ENCODE assay signal across 8 cellular contexts in the genomic region with DNA sequence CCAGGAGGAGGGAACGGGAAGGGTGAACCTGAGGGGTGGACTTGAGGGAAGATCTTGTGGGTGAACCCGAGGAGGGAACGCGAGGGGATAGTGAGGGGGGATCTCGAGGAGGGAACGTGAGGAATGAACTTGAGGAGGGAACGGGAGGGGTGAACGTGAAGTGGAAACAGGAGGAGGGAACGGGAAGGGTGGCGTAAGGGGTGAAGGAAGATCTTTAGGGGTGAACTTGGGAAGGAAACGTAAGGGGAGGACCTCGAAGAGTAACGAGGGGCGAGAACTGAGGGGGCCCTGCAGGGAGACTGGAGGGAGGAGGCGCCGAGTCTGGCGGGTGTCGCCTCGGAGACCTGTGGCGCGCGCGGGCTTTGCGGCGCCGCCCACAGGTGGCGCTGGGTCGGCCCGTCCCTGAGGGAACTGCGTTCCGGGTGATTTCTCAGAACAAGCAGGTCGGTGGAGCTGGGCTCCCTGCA. TPM values are rescaled to one million over a fixed set of nuclear protein-coding genes. Genes with fewer than 3 reads are reported as not detected.
DNase-seq lines count a peak whose midpoint lies in the region; ATAC-seq and TF ChIP-seq lines count a peak whose summit lies in the region.

No MANE protein-coding gene starts in this region.

- in situ Hi-C loops in mammary epithelial cell (cut with MboI; ENCODE audit: low sequenced_read_pairs in 2 of 2), result no loop called here

- CTCF ChIA-PET in activated CD4-positive, alpha-beta T cell treated with anti-CD3 and anti-CD28 coated beads for 36 hours (lab: Charles Lee), result interaction anchor here (0.6 to 1.3 kb wide), 3 partner anchors 9 to 81 kb away, joined by 4 to 5 read pairs (median 4); no protein-coding TSS in a partner anchor
- CTCF ChIA-PET in mammary epithelial cell (lab: Charles Lee; ENCODE audit: low non-redundant PET), result no interaction called here

- H3K27ac ChIP-seq in HUES64 (ENCODE audit: low read depth, low read length), result no peak overlapping the region
- no peak overlapping the region for H3K27ac ChIP-seq in mammary epithelial cell (ENCODE audit: insufficient read depth, low read depth, low read length)
- no peak overlapping the region for H3K27ac ChIP-seq in muscle layer of duodenum (ENCODE audit: low read length)
- no peak overlapping the region for H3K27ac ChIP-seq in Karpas-422 (ENCODE audit: low read length)

- BruUV-seq in mammary epithelial cell (replicated peaks; lab: Mats Ljungman, UMichigan), result no TSS peak

- H3K4me2 ChIP-seq in mammary epithelial cell (ENCODE audit: insufficient read depth, low read depth, low read length) (no peak overlapping the region), Karpas-422 (ENCODE audit: low read depth, low read length, poor library complexity, severe bottlenecking) (no peak overlapping the region)

- H3K27ac Mint-ChIP-seq in activated CD4-positive, alpha-beta T cell treated with anti-CD3 and anti-CD28 coated beads for 36 hours, result peak overlapping the region; percentile 21

- no peaks in the 10 kb centered on the region for H4K20me1 ChIP-seq in mammary epithelial cell (ENCODE audit: insufficient read depth, low read length)
- no peaks in the 10 kb centered on the region for H4K20me1 ChIP-seq in Karpas-422 (ENCODE audit: insufficient read depth, low read depth, low read length)

- peak overlapping the region; percentile 39 for H2AFZ ChIP-seq in mammary epithelial cell (ENCODE audit: low read depth, low read length)
- H2AFZ ChIP-seq in Karpas-422 (ENCODE audit: low read length), result no peak overlapping the region

- H3K79me2 ChIP-seq in mammary epithelial cell (ENCODE audit: insufficient read depth, low read length), result no peaks in the 10 kb centered on the region
- H3K79me2 ChIP-seq in Karpas-422 (ENCODE audit: low read length), result no peaks in the 10 kb centered on the region

- peak overlapping the region; percentile 80 for H3K9ac ChIP-seq in HUES64 (ENCODE audit: low read depth, low read length)
- H3K9ac ChIP-seq in mammary epithelial cell (ENCODE audit: insufficient read depth, low read length), result no peak overlapping the region
- no peak overlapping the region for H3K9ac ChIP-seq in Karpas-422 (ENCODE audit: low read length)

- peak overlapping the region; percentile 46 for H3K4me3 Mint-ChIP-seq in activated CD4-positive, alpha-beta T cell treated with anti-CD3 and anti-CD28 coated beads for 36 hours

- under 1% methylated on average over 32 of the region's 32 CpGs for WGBS in HUES64
- 2% methylated on average over 19 of the region's 32 CpGs for WGBS in mammary epithelial cell (ENCODE audit: low coverage, missing lambda C conversion rate)

- H3K27me3 ChIP-seq in HUES64 (ENCODE audit: insufficient read depth, low read length), result peaks cover 27% of the 10 kb centered on the region
- H3K27me3 ChIP-seq in mammary epithelial cell (ENCODE audit: insufficient read depth, low read length), result peaks cover 7% of the 10 kb centered on the region
- H3K27me3 ChIP-seq in muscle layer of duodenum (ENCODE audit: low read depth, low read length), result no peaks in the 10 kb centered on the region
- H3K27me3 ChIP-seq in Karpas-422 (ENCODE audit: low read length), result no peaks in the 10 kb centered on the region

- no peaks in the 10 kb centered on the region for H3K36me3 ChIP-seq in HUES64 (ENCODE audit: insufficient read depth, low read length)
- H3K36me3 ChIP-seq in mammary epithelial cell (ENCODE audit: insufficient read depth, low read length), result no peaks in the 10 kb centered on the region
- H3K36me3 ChIP-seq in muscle layer of duodenum (ENCODE audit: control insufficient read depth in 1 of 2, insufficient read depth in 2 of 2, low read length in 2 of 2), result no peaks in the 10 kb centered on the region
- H3K36me3 ChIP-seq in Karpas-422 (ENCODE audit: insufficient read depth, low read length), result no peaks in the 10 kb centered on the region

- TF ChIP-seq CTCF in mammary epithelial cell (conservative IDR thresholded peaks at IDR 0.05 in 1 of 2, IDR thresholded peaks at IDR 0.05 in 1 of 2; ENCODE audit: extremely low read depth in 1 of 2, insufficient read depth in 1 of 2, low read depth in 1 of 2, low read length in 2 of 2), result peak in 1 of 2 donors; percentile 22

- POLR2A ChIA-PET in activated CD4-positive, alpha-beta T cell treated with anti-CD3 and anti-CD28 coated beads for 36 hours (lab: Charles Lee), result no interaction called here

- H3K36me3 Mint-ChIP-seq in activated CD4-positive, alpha-beta T cell treated with anti-CD3 and anti-CD28 coated beads for 36 hours (ENCODE audit: low read depth), result no peaks in the 10 kb centered on the region

- H3K4me1 ChIP-seq in HUES64 (ENCODE audit: insufficient read depth, low read length) (peaks cover 8% of the 10 kb centered on the region), mammary epithelial cell (ENCODE audit: insufficient read depth, low read length) (no peaks in the 10 kb centered on the region), muscle layer of duodenum (ENCODE audit: control insufficient read depth in 1 of 2, insufficient read depth in 2 of 2, low read length in 2 of 2) (peaks cover 0 to 13% of the 10 kb centered on the region in 2 donors), Karpas-422 (ENCODE audit: low read length) (no peaks in the 10 kb centered on the region)

- intact Hi-C loops in activated CD4-positive, alpha-beta T cell treated with anti-CD3 and anti-CD28 coated beads for 36 hours (cut with DNase I, micrococcal nuclease), result no loop called here
- intact Hi-C loops in mammary epithelial cell (cut with micrococcal nuclease), result no loop called here
- intact Hi-C loops in posterior vena cava (cut with DNase I), result no loop called here

- peak; percentile 47 for DNase-seq in activated CD4-positive, alpha-beta T cell treated with anti-CD3 and anti-CD28 coated beads for 36 hours
- no peak for DNase-seq in activated CD4-positive, alpha-beta T cell treated with anti-CD3 and anti-CD28 coated beads, Interleukin-2, amount 50 U/mL, for 4 hours
- no peak for DNase-seq in mammary epithelial cell
- DNase-seq in posterior vena cava (ENCODE audit: low spot score), result no peak
- no peak for DNase-seq in Karpas-422
- DNase-seq in KG1 (lab: John Stamatoyannopoulos, UW), result no peak

- no peaks in the 10 kb centered on the region for H3K9me3 Mint-ChIP-seq in activated CD4-positive, alpha-beta T cell treated with anti-CD3 and anti-CD28 coated beads for 36 hours (ENCODE audit: low read depth)

- no peaks in the 10 kb centered on the region for H3K9me2 ChIP-seq in Karpas-422 (replicated peaks; ENCODE audit: insufficient read depth, low read length)

- H3K27me3 Mint-ChIP-seq in activated CD4-positive, alpha-beta T cell treated with anti-CD3 and anti-CD28 coated beads for 36 hours, result peaks cover 37% of the 10 kb centered on the region

- peaks cover 7% of the 10 kb centered on the region for H3K4me1 Mint-ChIP-seq in activated CD4-positive, alpha-beta T cell treated with anti-CD3 and anti-CD28 coated beads for 36 hours

- H3K4me3 ChIP-seq in HUES64 (ENCODE audit: low read length), result peak overlapping the region; percentile 68
- H3K4me3 ChIP-seq in mammary epithelial cell (replicated peaks in 1 of 3; ENCODE audit: insufficient read depth in 1 of 3, low read depth in 2 of 3, low read length in 3 of 3), result no peak overlapping the region
- peak overlapping the region; percentile 41 to 56 for H3K4me3 ChIP-seq in muscle layer of duodenum (ENCODE audit: low read depth in 1 of 2, low read length in 2 of 2)
- H3K4me3 ChIP-seq in Karpas-422 (ENCODE audit: low read length), result no peak overlapping the region

- dilution Hi-C loops in mammary epithelial cell (cut with HindIII; ENCODE audit: low sequenced_read_pairs), result no loop called here

- H3K9me3 ChIP-seq in HUES64 (ENCODE audit: insufficient read depth, low read depth, low read length) (no peaks in the 10 kb centered on the region), mammary epithelial cell (replicated peaks; ENCODE audit: insufficient read depth, low read length) (peaks cover 5% of the 10 kb centered on the region), muscle layer of duodenum (ENCODE audit: control insufficient read depth in 1 of 2, low read length in 2 of 2) (no peaks in the 10 kb centered on the region), Karpas-422 (ENCODE audit: low read length) (no peaks in the 10 kb centered on the region)

- ATAC-seq in activated CD4-positive, alpha-beta T cell treated with anti-CD3 and anti-CD28 coated beads for 36 hours, result peak; percentile 65

RNA-seq across cellular contexts. Expression of gene MYO3A, which starts 0.7 kb away (rescaled TPM):
- not detected for total RNA-seq in activated CD4-positive, alpha-beta T cell treated with anti-CD3 and anti-CD28 coated beads for 36 hours
- polyA plus RNA-seq in HUES64 (2013, experiment 1 of 2), result 2.1 TPM
- polyA plus RNA-seq in HUES64 (2013, experiment 2 of 2), result 4.6 TPM
- not detected for total RNA-seq in mammary epithelial cell
- not detected for polyA plus RNA-seq in mammary epithelial cell
- not detected for polyA minus RNA-seq in mammary epithelial cell
- under 1 TPM; 0.29 to 0.42 TPM for total RNA-seq in posterior vena cava
- not detected in 2 replicates for total RNA-seq in Karpas-422 (2014; rRNA removed; shearing (Covaris generic); ENCODE audit: low replicate concordance)

Comparison
In these comparisons a context has a peak if more than half of its experiments do, and no peak if none do; other contexts are left out.
1. H3K4me3 ChIP-seq: peak in HUES64 (single experiment) and muscle layer of duodenum (2 of 2); none in mammary epithelial cell (0 of 3) and Karpas-422 (single experiment).